ENCODE assay signal across 10 cellular contexts in genomic region chr5:20109326-20109725, GRCh38.
"Had no signal": no experiment of that assay in that cellular context is flagged by ENCODE, and none has a peak within 500 bp of the region (broad histone marks: within the 10 kb centered on the region; RNA-seq: fewer than 3 reads in every experiment).

No MANE protein-coding gene starts in this region.

- DNase-seq: activated gamma-delta T cell; activated T-cell treated with anti-CD3 and anti-CD28 coated beads, Interleukin-2, amount 50 U/mL, for 4 hours; brain microvascular endothelial cell; dermis blood vessel endothelial cell; left ventricle myocardium inferior; ovary; stimulated activated CD4-positive, alpha-beta T cell treated with anti-CD3 and anti-CD28 coated beads, Interleukin-4, amount 100 ng/mL, for 24 hours; testis had no signal

- H3K4me3 ChIP-seq: left ventricle myocardium inferior, ovary, testis, vagina had no signal

- ATAC-seq: activated T-cell treated with anti-CD3 and anti-CD28 coated beads, Interleukin-2, amount 50 U/mL, for 4 hours had no signal

- FAIRE-seq: islet of Langerhans had no signal

- H3K9me3 ChIP-seq: left ventricle myocardium inferior, ovary, testis, vagina had no signal

- H3K36me3 ChIP-seq: brain microvascular endothelial cell, left ventricle myocardium inferior, ovary, vagina had no signal

- H3K4me1 ChIP-seq: left ventricle myocardium inferior, testis, vagina had no signal

- H3K27ac ChIP-seq: brain microvascular endothelial cell, left ventricle myocardium inferior, ovary, testis, vagina had no signal

- H3K27me3 ChIP-seq: brain microvascular endothelial cell, ovary, testis, vagina had no signal
